Comparison of ENCODE assay signal across 24 cellular contexts in genomic region chr11:63907063-63907462, GRCh38. TPM values are rescaled to one million over a fixed set of nuclear protein-coding genes. Genes with fewer than 3 reads are reported as not detected.
DNase-seq lines count a peak whose midpoint lies in the region; ATAC-seq and TF ChIP-seq lines count a peak whose summit lies in the region.
"Had no signal": no experiment of that assay in that cellular context is flagged by ENCODE, and none has a peak within 500 bp of the region (broad histone marks: within the 10 kb centered on the region; RNA-seq: fewer than 3 reads in every experiment).

No MANE protein-coding gene starts in this region.

- WGBS in right cardiac atrium = 59% methylated on average over 6 of the region's 6 CpGs

- H3K27me3 Mint-ChIP-seq in WTC11 (ENCODE audit: low read depth) = no peaks in the 10 kb centered on the region
- H3K27me3 Mint-ChIP-seq: activated T-cell treated with anti-CD3 and anti-CD28 coated beads, Interleukin-2, amount 50 U/mL, for 24 hours; naive B cell; stimulated activated memory B cell treated with anti-CD40 and anti-IgM and Interleukin-4, amounts not matched to agents 10 μg/mL and 1 μg/mL and 100 μg/mL, for 72 hours had no signal

- POLR2A ChIA-PET in WTC11 (lab: Charles Lee) = interaction anchor here (1.2 kb wide), 2 partner anchors 11 to 24 kb away, joined by 3 to 5 read pairs; no protein-coding TSS in a partner anchor

- DNase-seq in cardiac muscle cell (ENCODE audit: low read depth in 1 of 2, low spot score in 1 of 2) (no peak), right cardiac atrium (no peak), WTC11 (ENCODE audit: low spot score) (no peak), left kidney (ENCODE audit: low read depth, low spot score) (peak; percentile 66), left ventricle myocardium inferior (no peak), LoVo (ENCODE audit: low spot score) (no peak)
- DNase-seq: DMS79, mesenchymal stem cell, NCI-H1105, NCI-H2081, NCI-H446 treated with DMSO at 0.1 percent for 48 hours had no signal

- peak overlapping the region; percentile 92 for H3K27ac ChIP-seq in cardiac muscle cell
- H3K27ac ChIP-seq in right cardiac atrium (ENCODE audit: low read length) = no peak overlapping the region
- H3K27ac ChIP-seq in left ventricle myocardium inferior (replicated peaks) = no peak overlapping the region
- H3K27ac ChIP-seq: HL-60 had no signal

- no peak overlapping the region for H3K4me3 Mint-ChIP-seq in WTC11
- H3K4me3 Mint-ChIP-seq: activated naive CD4-positive, alpha-beta T cell treated with anti-CD3 and anti-CD28 coated beads for 36 hours; activated T-cell treated with anti-CD3 and anti-CD28 coated beads, Interleukin-2, amount 50 U/mL, for 24 hours; H9; stimulated activated memory B cell treated with anti-CD40 and anti-IgM and Interleukin-4, amounts not matched to agents 10 μg/mL and 1 μg/mL and 100 μg/mL, for 72 hours; T-helper 1 cell treated with Interleukin-12 subunit alpha and Interleukin-12 subunit beta and Interleukin-4 antibody, amounts not matched to agents 30 μg/mL and 1 μg/mL, for 36 hours had no signal

- no peak for TF ChIP-seq CTCF in cardiac muscle cell (IDR thresholded peaks at IDR 0.05; ENCODE audit: low read depth, low read length)
- TF ChIP-seq CTCF in WTC11 (IDR thresholded peaks at IDR 0.05) = no peak
- no peak for TF ChIP-seq CTCF in left ventricle myocardium inferior (IDR thresholded peaks at IDR 0.05; ENCODE audit: borderline replicate concordance)

- H3K36me3 Mint-ChIP-seq in WTC11 = peaks cover 15% of the 10 kb centered on the region

- H3K4me1 ChIP-seq in cardiac muscle cell (ENCODE audit: low read depth) = peaks cover 39% of the 10 kb centered on the region
- no peaks in the 10 kb centered on the region for H3K4me1 ChIP-seq in right cardiac atrium (ENCODE audit: control insufficient read depth, insufficient read depth, low read length)
- peaks cover 40% of the 10 kb centered on the region for H3K4me1 ChIP-seq in left ventricle myocardium inferior

- H3K27me3 ChIP-seq in cardiac muscle cell (no peaks in the 10 kb centered on the region), right cardiac atrium (ENCODE audit: control insufficient read depth, insufficient read depth) (no peaks in the 10 kb centered on the region), left ventricle myocardium inferior (ENCODE audit: low read depth) (no peaks in the 10 kb centered on the region)
- H3K27me3 ChIP-seq: BE2C had no signal

- peaks cover 49% of the 10 kb centered on the region for H3K4me1 Mint-ChIP-seq in WTC11

- CTCF ChIA-PET in WTC11 (lab: Charles Lee) = interaction anchor here (0.6 to 2.8 kb wide), 31 partner anchors 9 to 242 kb away, joined by 3 to 47 read pairs (median 5); partner anchors contain the start of genes MARK2, NAA40, RCOR2 and ZFTA

- peak overlapping the region; percentile 73; the same call in 1 of the 2 replicates for H3K27ac Mint-ChIP-seq in WTC11
- H3K27ac Mint-ChIP-seq: activated naive CD4-positive, alpha-beta T cell treated with anti-CD3 and anti-CD28 coated beads for 36 hours; activated T-cell treated with anti-CD3 and anti-CD28 coated beads, Interleukin-2, amount 50 U/mL, for 24 hours; stimulated activated memory B cell treated with anti-CD40 and anti-IgM and Interleukin-4, amounts not matched to agents 10 μg/mL and 1 μg/mL and 100 μg/mL, for 72 hours had no signal

- intact Hi-C loops in right cardiac atrium (cut with DNase I) = no loop called here
- intact Hi-C loops in left ventricle myocardium inferior (cut with micrococcal nuclease) = no loop called here

- H3K36me3 ChIP-seq in cardiac muscle cell (peaks cover 24% of the 10 kb centered on the region), left ventricle myocardium inferior (peaks cover 70% of the 10 kb centered on the region)

- H3K9me3 ChIP-seq in cardiac muscle cell (ENCODE audit: low read depth) (no peaks in the 10 kb centered on the region), right cardiac atrium (ENCODE audit: control insufficient read depth, low read length) (no peaks in the 10 kb centered on the region), left ventricle myocardium inferior (replicated peaks) (no peaks in the 10 kb centered on the region)
- H3K9me3 ChIP-seq: BE2C, Caco-2 had no signal

- ATAC-seq in right cardiac atrium (no peak), WTC11 (no peak), HG02870 (IDR thresholded peaks at IDR 0.05; ENCODE audit: unreplicated experiment) (no peak), GM18861 (IDR thresholded peaks at IDR 0.05; ENCODE audit: unreplicated experiment) (no peak)
- ATAC-seq: stimulated activated memory B cell treated with anti-CD40 and anti-IgM and Interleukin-4, amounts not matched to agents 10 μg/mL and 1 μg/mL and 100 μg/mL, for 72 hours had no signal

- no peaks in the 10 kb centered on the region for H3K9me3 Mint-ChIP-seq in WTC11
- H3K9me3 Mint-ChIP-seq: activated naive CD4-positive, alpha-beta T cell treated with anti-CD3 and anti-CD28 coated beads for 36 hours; activated T-cell treated with anti-CD3 and anti-CD28 coated beads, Interleukin-2, amount 50 U/mL, for 24 hours; H9; naive B cell; stimulated activated memory B cell treated with anti-CD40 and anti-IgM and Interleukin-4, amounts not matched to agents 10 μg/mL and 1 μg/mL and 100 μg/mL, for 72 hours; T-helper 1 cell treated with Interleukin-12 subunit alpha and Interleukin-12 subunit beta and Interleukin-4 antibody, amounts not matched to agents 30 μg/mL and 1 μg/mL, for 36 hours had no signal

- H3K4me3 ChIP-seq in cardiac muscle cell (no peak overlapping the region), right cardiac atrium (ENCODE audit: low read length) (no peak overlapping the region), left ventricle myocardium inferior (no peak overlapping the region)
- H3K4me3 ChIP-seq: GM12878, smooth muscle cell had no signal

TF ChIP-seq in WTC11, 78 proteins besides CTCF, POLR2A, EP300 and RAD21:
- TF ChIP-seq ZNF121 (CRISPR knock-in tag; IDR thresholded peaks at IDR 0.05) (no peak), ZNF423 (CRISPR knock-in tag; IDR thresholded peaks at IDR 0.05) (peak; percentile 76; the same call in 1 of the 2 replicates)
TF ChIP-seq in WTC11: peak in this region for 1.

RNA-seq across cellular contexts. Expression of gene RCOR2, which starts 9.9 kb away (rescaled TPM):
- total RNA-seq in cardiac muscle cell (73.5 and 74.2 TPM in 2 replicates), right cardiac atrium (10 to 100 TPM in 1 of 4 donors, 1 to 10 TPM in 3; 1.6 to 10.1 (median 8.7) TPM), WTC11 (2021) (77.4 to 98.3 TPM (median 92.0 TPM) in 3 replicates), left ventricle myocardium inferior (10.5 TPM)
- polyA plus RNA-seq in cardiac muscle cell (34.7 and 41.0 TPM in 2 replicates), right cardiac atrium (3.2 TPM)

RNA-seq across cellular contexts. Expression of gene NAA40, which starts 31.7 kb away (rescaled TPM):
- 56.7 and 82.7 TPM in 2 replicates for total RNA-seq in cardiac muscle cell
- polyA plus RNA-seq in cardiac muscle cell = 59.1 and 60.9 TPM in 2 replicates
- 10 to 100 TPM; 27.4 to 47.6 (median 29.2) TPM for total RNA-seq in right cardiac atrium
- 20.1 TPM for polyA plus RNA-seq in right cardiac atrium
- total RNA-seq in WTC11 (2021) = 31.1 to 32.7 TPM (median 31.8 TPM) in 3 replicates
- total RNA-seq in left ventricle myocardium inferior = 19.7 TPM
